In the genomic region with DNA sequence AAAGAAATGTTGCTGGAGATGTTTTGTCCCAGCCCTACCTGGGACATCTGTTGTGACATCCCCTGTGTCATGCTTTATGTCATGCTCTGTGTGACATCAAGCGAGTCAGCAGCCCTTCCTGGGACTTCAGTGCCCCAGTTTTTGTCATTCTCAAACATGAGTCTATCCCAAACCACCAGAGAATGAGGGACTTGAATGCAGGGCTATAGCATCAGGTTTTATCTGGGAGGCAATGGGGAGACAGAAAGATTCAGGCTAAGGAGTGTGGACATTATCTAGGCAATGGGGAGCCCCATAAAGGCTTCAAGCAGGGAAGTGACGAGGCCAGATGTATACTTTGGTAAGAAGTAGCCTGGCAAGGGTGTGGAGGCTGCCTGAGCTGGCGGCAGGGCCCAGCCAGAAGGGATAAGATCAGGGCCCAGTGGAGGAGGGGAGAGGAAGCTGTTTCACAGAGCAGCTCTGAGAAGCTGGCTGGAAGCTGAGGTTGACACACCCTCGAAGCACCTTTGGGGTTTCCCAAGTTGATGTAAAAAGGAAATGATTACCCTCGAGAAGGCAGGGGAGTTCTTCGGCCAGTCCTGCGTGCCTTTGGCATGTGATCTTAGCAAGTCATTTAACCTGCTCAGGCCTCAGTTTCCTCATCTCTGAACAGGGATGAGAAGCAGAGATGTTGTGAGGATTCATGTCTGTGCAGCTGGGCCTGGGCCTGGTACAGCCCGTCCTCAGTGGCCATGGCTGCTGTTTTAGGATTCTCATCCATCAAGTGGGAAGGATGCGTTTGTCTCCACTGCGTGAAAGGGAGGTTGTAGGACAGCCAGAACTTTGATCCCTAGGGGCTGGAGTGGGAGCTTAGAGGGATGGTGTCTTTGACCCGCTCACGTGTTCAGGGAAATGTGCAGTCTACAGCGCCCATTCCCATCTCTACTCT, we compare ENCODE assay signal across 1 cellular context.
A peak's percentile ranks its signal among the peaks of the same experiment; 100 is the strongest.
TF ChIP-seq lines count a peak whose summit lies in the region.

No MANE protein-coding gene starts in this region.

TF ChIP-seq in GM12878, 131 proteins besides CTCF, POLR2A, EP300 and RAD21 (continues in another document):
- TF ChIP-seq, protein P1, sequence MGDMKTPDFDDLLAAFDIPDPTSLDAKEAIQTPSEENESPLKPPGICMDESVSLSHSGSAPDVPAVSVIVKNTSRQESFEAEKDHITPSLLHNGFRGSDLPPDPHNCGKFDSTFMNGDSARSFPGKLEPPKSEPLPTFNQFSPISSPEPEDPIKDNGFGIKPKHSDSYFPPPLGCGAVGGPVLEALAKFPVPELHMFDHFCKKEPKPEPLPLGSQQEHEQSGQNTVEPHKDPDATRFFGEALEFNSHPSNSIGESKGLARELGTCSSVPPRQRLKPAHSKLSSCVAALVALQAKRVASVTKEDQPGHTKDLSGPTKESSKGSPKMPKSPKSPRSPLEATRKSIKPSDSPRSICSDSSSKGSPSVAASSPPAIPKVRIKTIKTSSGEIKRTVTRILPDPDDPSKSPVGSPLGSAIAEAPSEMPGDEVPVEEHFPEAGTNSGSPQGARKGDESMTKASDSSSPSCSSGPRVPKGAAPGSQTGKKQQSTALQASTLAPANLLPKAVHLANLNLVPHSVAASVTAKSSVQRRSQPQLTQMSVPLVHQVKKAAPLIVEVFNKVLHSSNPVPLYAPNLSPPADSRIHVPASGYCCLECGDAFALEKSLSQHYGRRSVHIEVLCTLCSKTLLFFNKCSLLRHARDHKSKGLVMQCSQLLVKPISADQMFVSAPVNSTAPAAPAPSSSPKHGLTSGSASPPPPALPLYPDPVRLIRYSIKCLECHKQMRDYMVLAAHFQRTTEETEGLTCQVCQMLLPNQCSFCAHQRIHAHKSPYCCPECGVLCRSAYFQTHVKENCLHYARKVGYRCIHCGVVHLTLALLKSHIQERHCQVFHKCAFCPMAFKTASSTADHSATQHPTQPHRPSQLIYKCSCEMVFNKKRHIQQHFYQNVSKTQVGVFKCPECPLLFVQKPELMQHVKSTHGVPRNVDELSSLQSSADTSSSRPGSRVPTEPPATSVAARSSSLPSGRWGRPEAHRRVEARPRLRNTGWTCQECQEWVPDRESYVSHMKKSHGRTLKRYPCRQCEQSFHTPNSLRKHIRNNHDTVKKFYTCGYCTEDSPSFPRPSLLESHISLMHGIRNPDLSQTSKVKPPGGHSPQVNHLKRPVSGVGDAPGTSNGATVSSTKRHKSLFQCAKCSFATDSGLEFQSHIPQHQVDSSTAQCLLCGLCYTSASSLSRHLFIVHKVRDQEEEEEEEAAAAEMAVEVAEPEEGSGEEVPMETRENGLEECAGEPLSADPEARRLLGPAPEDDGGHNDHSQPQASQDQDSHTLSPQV (IDR thresholded peaks at IDR 0.05) = peak; percentile 85; the same call in 1 of the 2 replicates
- TF ChIP-seq MEF2B (IDR thresholded peaks at IDR 0.05; ENCODE audit: partially characterized antibody, poor library complexity, severe bottlenecking) (peak; percentile 60), JUNB (IDR thresholded peaks at IDR 0.05) (peak; percentile 50), FOXM1 (IDR thresholded peaks at IDR 0.05; ENCODE audit: low read depth, low read length) (no peak), MXI1 (IDR thresholded peaks at IDR 0.05; ENCODE audit: low read depth, low read length) (no peak), RFX5 (IDR thresholded peaks at IDR 0.05; ENCODE audit: low read depth, low read length) (no peak), POLR2AphosphoS5 (IDR thresholded peaks at IDR 0.05; ENCODE audit: low read length) (0 out of 2 replicates have a peak, but pooled peaks have one; percentile 35), IKZF2 (IDR thresholded peaks at IDR 0.05) (peak; percentile 51 to 59; a peak in 3 of 4 replicates), MTA3 (IDR thresholded peaks at IDR 0.05; ENCODE audit: borderline replicate concordance, low read length) (no peak), BMI1 (IDR thresholded peaks at IDR 0.05; ENCODE audit: borderline replicate concordance) (no peak), BCL11A (IDR thresholded peaks at IDR 0.05; ENCODE audit: low read depth, low read length) (peak; percentile 58; the same call in 1 of the 2 replicates), ZBED1 (IDR thresholded peaks at IDR 0.05; ENCODE audit: borderline replicate concordance) (peak; percentile 46; the same call in 1 of the 2 replicates), YY1 (IDR thresholded peaks at IDR 0.05; ENCODE audit: low read depth, low read length) (peak; percentile 21; the same call in 1 of the 2 replicates), RAD51 (IDR thresholded peaks at IDR 0.05) (peak; percentile 65), NR2C2 (IDR thresholded peaks at IDR 0.05; ENCODE audit: borderline replicate concordance, control insufficient read depth, insufficient read length, low read depth) (no peak), EED (IDR thresholded peaks at IDR 0.05; ENCODE audit: low read depth) (peak; percentile 61; the same call in 1 of the 2 replicates), SPI1 (IDR thresholded peaks at IDR 0.05; ENCODE audit: borderline replicate concordance, insufficient read depth, low read depth, low read length) (peak; percentile 69; the same call in 1 of the 2 replicates), KLF5 (IDR thresholded peaks at IDR 0.05; ENCODE audit: partially characterized antibody) (peak; percentile 29), MEF2A (IDR thresholded peaks at IDR 0.05; ENCODE audit: insufficient read depth, low read depth, low read length) (0 out of 2 replicates have a peak, but pooled peaks have one; percentile 22), CHD4 (IDR thresholded peaks at IDR 0.05) (no peak), ETV6 (conservative IDR thresholded peaks at IDR 0.05 in 1 of 2, IDR thresholded peaks at IDR 0.05 in 1 of 2; ENCODE audit: borderline replicate concordance in 1 of 2, low read depth in 1 of 2) (peak in 1 of 2 experiments; percentile 84; a peak in 1 of 4 replicates), NFXL1 (IDR thresholded peaks at IDR 0.05; ENCODE audit: borderline replicate concordance) (no peak), EGR1 (IDR thresholded peaks at IDR 0.05; ENCODE audit: borderline replicate concordance in 1 of 2, low read depth in 2 of 2, low read length in 2 of 2) (0 out of 3 replicates have a peak, but pooled peaks of 1 of the 2 experiments have one; percentile 17), PAX5 (IDR thresholded peaks at IDR 0.05; ENCODE audit: borderline replicate concordance, low read depth, low read length) (0 out of 2 replicates have a peak, but pooled peaks have one; percentile 43), TCF7 (IDR thresholded peaks at IDR 0.05; ENCODE audit: borderline replicate concordance) (no peak), SMARCA5 (IDR thresholded peaks at IDR 0.05) (peak; percentile 31; the same call in 1 of the 2 replicates), YBX1 (IDR thresholded peaks at IDR 0.05) (no peak), SIX5 (IDR thresholded peaks at IDR 0.05; ENCODE audit: low read depth, low read length, severe bottlenecking) (no peak), RELA (IDR thresholded peaks at IDR 0.05; ENCODE audit: borderline replicate concordance, partially characterized antibody) (peak; percentile 54), SREBF1 (IDR thresholded peaks at IDR 0.05; ENCODE audit: low read length) (no peak), SMAD5 (IDR thresholded peaks at IDR 0.05; ENCODE audit: low read depth) (peak; percentile 30; the same call in 1 of the 2 replicates), NBN (IDR thresholded peaks at IDR 0.05) (peak; percentile 64; the same call in 1 of the 2 replicates), GABPA (IDR thresholded peaks at IDR 0.05; ENCODE audit: low read depth) (no peak), HDGF (IDR thresholded peaks at IDR 0.05) (0 out of 2 replicates have a peak, but pooled peaks have one; percentile 69), BHLHE40 (IDR thresholded peaks at IDR 0.05; ENCODE audit: borderline replicate concordance in 1 of 2, low read depth in 2 of 2, low read length in 1 of 2) (peak; percentile 59 to 79), BRCA1 (IDR thresholded peaks at IDR 0.05; ENCODE audit: low read depth, low read length) (no peak), CREM (IDR thresholded peaks at IDR 0.05; ENCODE audit: low read depth) (peak; percentile 76), TAF1 (IDR thresholded peaks at IDR 0.05; ENCODE audit: borderline replicate concordance, low read depth, low read length) (0 out of 2 replicates have a peak, but pooled peaks have one; percentile 3), DPF2 (IDR thresholded peaks at IDR 0.05) (peak; percentile 47; the same call in 1 of the 2 replicates), IKZF1 (conservative IDR thresholded peaks at IDR 0.05) (peak; percentile 72), POLR2AphosphoS2 (IDR thresholded peaks at IDR 0.05; ENCODE audit: low read depth, low read length) (no peak), ZNF217 (IDR thresholded peaks at IDR 0.05) (0 out of 2 replicates have a peak, but pooled peaks have one; percentile 43), LARP7 (IDR thresholded peaks at IDR 0.05) (no peak), GATAD2B (conservative IDR thresholded peaks at IDR 0.05; ENCODE audit: low read depth) (0 out of 2 replicates have a peak, but pooled peaks have one; percentile 28)
- TF ChIP-seq, protein P2, sequence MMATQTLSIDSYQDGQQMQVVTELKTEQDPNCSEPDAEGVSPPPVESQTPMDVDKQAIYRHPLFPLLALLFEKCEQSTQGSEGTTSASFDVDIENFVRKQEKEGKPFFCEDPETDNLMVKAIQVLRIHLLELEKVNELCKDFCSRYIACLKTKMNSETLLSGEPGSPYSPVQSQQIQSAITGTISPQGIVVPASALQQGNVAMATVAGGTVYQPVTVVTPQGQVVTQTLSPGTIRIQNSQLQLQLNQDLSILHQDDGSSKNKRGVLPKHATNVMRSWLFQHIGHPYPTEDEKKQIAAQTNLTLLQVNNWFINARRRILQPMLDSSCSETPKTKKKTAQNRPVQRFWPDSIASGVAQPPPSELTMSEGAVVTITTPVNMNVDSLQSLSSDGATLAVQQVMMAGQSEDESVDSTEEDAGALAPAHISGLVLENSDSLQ (IDR thresholded peaks at IDR 0.05) = no peak
- TF ChIP-seq, protein P3, sequence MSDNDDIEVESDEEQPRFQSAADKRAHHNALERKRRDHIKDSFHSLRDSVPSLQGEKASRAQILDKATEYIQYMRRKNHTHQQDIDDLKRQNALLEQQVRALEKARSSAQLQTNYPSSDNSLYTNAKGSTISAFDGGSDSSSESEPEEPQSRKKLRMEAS (IDR thresholded peaks at IDR 0.05; ENCODE audit: low read depth, low read length) = peak; percentile 38
- TF ChIP-seq, protein P4, sequence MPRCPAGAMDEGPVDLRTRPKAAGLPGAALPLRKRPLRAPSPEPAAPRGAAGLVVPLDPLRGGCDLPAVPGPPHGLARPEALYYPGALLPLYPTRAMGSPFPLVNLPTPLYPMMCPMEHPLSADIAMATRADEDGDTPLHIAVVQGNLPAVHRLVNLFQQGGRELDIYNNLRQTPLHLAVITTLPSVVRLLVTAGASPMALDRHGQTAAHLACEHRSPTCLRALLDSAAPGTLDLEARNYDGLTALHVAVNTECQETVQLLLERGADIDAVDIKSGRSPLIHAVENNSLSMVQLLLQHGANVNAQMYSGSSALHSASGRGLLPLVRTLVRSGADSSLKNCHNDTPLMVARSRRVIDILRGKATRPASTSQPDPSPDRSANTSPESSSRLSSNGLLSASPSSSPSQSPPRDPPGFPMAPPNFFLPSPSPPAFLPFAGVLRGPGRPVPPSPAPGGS (IDR thresholded peaks at IDR 0.05; ENCODE audit: borderline replicate concordance, insufficient read depth, low read depth, low read length, poor library complexity, severe bottlenecking) = peak; percentile 35
- TF ChIP-seq, protein P5, sequence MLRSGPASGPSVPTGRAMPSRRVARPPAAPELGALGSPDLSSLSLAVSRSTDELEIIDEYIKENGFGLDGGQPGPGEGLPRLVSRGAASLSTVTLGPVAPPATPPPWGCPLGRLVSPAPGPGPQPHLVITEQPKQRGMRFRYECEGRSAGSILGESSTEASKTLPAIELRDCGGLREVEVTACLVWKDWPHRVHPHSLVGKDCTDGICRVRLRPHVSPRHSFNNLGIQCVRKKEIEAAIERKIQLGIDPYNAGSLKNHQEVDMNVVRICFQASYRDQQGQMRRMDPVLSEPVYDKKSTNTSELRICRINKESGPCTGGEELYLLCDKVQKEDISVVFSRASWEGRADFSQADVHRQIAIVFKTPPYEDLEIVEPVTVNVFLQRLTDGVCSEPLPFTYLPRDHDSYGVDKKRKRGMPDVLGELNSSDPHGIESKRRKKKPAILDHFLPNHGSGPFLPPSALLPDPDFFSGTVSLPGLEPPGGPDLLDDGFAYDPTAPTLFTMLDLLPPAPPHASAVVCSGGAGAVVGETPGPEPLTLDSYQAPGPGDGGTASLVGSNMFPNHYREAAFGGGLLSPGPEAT (IDR thresholded peaks at IDR 0.05; ENCODE audit: low read depth) = peak; percentile 61; the same call in 1 of the 2 replicates
- TF ChIP-seq, protein P6, sequence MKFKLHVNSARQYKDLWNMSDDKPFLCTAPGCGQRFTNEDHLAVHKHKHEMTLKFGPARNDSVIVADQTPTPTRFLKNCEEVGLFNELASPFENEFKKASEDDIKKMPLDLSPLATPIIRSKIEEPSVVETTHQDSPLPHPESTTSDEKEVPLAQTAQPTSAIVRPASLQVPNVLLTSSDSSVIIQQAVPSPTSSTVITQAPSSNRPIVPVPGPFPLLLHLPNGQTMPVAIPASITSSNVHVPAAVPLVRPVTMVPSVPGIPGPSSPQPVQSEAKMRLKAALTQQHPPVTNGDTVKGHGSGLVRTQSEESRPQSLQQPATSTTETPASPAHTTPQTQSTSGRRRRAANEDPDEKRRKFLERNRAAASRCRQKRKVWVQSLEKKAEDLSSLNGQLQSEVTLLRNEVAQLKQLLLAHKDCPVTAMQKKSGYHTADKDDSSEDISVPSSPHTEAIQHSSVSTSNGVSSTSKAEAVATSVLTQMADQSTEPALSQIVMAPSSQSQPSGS (IDR thresholded peaks at IDR 0.05; ENCODE audit: low read length) = no peak
- TF ChIP-seq, protein P7, sequence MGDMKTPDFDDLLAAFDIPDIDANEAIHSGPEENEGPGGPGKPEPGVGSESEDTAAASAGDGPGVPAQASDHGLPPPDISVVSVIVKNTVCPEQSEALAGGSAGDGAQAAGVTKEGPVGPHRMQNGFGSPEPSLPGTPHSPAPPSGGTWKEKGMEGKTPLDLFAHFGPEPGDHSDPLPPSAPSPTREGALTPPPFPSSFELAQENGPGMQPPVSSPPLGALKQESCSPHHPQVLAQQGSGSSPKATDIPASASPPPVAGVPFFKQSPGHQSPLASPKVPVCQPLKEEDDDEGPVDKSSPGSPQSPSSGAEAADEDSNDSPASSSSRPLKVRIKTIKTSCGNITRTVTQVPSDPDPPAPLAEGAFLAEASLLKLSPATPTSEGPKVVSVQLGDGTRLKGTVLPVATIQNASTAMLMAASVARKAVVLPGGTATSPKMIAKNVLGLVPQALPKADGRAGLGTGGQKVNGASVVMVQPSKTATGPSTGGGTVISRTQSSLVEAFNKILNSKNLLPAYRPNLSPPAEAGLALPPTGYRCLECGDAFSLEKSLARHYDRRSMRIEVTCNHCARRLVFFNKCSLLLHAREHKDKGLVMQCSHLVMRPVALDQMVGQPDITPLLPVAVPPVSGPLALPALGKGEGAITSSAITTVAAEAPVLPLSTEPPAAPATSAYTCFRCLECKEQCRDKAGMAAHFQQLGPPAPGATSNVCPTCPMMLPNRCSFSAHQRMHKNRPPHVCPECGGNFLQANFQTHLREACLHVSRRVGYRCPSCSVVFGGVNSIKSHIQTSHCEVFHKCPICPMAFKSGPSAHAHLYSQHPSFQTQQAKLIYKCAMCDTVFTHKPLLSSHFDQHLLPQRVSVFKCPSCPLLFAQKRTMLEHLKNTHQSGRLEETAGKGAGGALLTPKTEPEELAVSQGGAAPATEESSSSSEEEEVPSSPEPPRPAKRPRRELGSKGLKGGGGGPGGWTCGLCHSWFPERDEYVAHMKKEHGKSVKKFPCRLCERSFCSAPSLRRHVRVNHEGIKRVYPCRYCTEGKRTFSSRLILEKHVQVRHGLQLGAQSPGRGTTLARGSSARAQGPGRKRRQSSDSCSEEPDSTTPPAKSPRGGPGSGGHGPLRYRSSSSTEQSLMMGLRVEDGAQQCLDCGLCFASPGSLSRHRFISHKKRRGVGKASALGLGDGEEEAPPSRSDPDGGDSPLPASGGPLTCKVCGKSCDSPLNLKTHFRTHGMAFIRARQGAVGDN (IDR thresholded peaks at IDR 0.05) = peak; percentile 99
